ENCODE assay signal across 14 cellular contexts in genomic region chr14:101869217-101869616, GRCh38.
"Had no signal": no experiment of that assay in that cellular context is flagged by ENCODE, and none has a peak within 500 bp of the region (broad histone marks: within the 10 kb centered on the region; RNA-seq: fewer than 3 reads in every experiment).

No MANE protein-coding gene starts in this region.

- H3K4me3 Mint-ChIP-seq: nephron progenitor cell; T-helper 1 cell treated with Interleukin-12 subunit alpha and Interleukin-12 subunit beta and Interleukin-4 antibody, amounts not matched to agents 30 μg/mL and 1 μg/mL, for 36 hours had no signal

- H3K9me3 Mint-ChIP-seq: T-helper 1 cell treated with Interleukin-12 subunit alpha and Interleukin-12 subunit beta and Interleukin-4 antibody, amounts not matched to agents 30 μg/mL and 1 μg/mL, for 36 hours had no signal

- DNase-seq: activated CD8-positive, alpha-beta memory T cell treated with anti-CD3 and anti-CD28 coated beads for 24 hours; activated naive CD4-positive, alpha-beta T cell treated with Interleukin-2 at 50 U/mL for 16 hours; erythroblast; heart right ventricle; nephron progenitor cell; stimulated activated CD4-positive, alpha-beta T cell treated with anti-CD3 and anti-CD28 coated beads, Interleukin-1b, Interleukin-23, amount 100 ng/mL, for 48 hours; tibial artery; WERI-Rb-1 had no signal

- ATAC-seq: gastroesophageal sphincter, heart right ventricle, sciatic nerve had no signal

- H3K27me3 ChIP-seq: gastroesophageal sphincter, heart right ventricle, tibial artery, vagina had no signal

- H3K9me3 ChIP-seq: gastroesophageal sphincter, prostate gland, tibial artery, vagina had no signal

- FAIRE-seq: colon had no signal

- H3K36me3 ChIP-seq: prostate gland, vagina had no signal

- H3K27ac ChIP-seq: gastroesophageal sphincter, prostate gland, tibial artery, vagina, WERI-Rb-1 had no signal

- H3K27ac Mint-ChIP-seq: nephron progenitor cell; T-helper 1 cell treated with Interleukin-12 subunit alpha and Interleukin-12 subunit beta and Interleukin-4 antibody, amounts not matched to agents 30 μg/mL and 1 μg/mL, for 36 hours had no signal

- H3K4me1 ChIP-seq: prostate gland, vagina had no signal

- H3K4me3 ChIP-seq: gastroesophageal sphincter, heart right ventricle, prostate gland, tibial artery, vagina had no signal
